1 cellular context compared by ENCODE assay signal in the genomic region with DNA sequence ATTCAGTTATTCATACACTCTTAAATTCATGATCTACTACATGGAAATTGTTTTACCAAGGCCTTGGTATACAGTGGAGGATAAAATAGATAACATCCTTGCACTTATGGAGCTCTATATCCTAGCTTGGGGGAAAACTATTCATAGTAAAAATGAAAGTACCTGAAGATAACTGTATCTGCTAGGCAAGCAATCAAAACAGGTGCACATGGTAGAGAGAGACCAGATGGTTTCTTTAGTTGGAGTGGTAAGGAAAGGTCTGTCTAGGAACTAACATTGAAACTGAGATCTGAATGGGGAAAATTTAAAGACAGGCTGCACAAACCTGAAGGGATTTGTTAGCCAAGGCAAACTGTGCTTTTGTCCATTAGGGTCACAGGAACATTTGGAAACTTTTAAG.
TF ChIP-seq lines count a peak whose summit lies in the region.

No MANE protein-coding gene starts in this region.

TF ChIP-seq in GM12878, 131 proteins besides CTCF, POLR2A, EP300 and RAD21:
- TF ChIP-seq ZBED1 (IDR thresholded peaks at IDR 0.05; ENCODE audit: borderline replicate concordance) = no peak
- no peak for TF ChIP-seq SMC3 (IDR thresholded peaks at IDR 0.05; ENCODE audit: borderline replicate concordance, low read length)
- TF ChIP-seq, protein P1, sequence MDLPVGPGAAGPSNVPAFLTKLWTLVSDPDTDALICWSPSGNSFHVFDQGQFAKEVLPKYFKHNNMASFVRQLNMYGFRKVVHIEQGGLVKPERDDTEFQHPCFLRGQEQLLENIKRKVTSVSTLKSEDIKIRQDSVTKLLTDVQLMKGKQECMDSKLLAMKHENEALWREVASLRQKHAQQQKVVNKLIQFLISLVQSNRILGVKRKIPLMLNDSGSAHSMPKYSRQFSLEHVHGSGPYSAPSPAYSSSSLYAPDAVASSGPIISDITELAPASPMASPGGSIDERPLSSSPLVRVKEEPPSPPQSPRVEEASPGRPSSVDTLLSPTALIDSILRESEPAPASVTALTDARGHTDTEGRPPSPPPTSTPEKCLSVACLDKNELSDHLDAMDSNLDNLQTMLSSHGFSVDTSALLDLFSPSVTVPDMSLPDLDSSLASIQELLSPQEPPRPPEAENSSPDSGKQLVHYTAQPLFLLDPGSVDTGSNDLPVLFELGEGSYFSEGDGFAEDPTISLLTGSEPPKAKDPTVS (IDR thresholded peaks at IDR 0.05; ENCODE audit: low read depth, low read length) = no peak
- TF ChIP-seq BCL11A (IDR thresholded peaks at IDR 0.05; ENCODE audit: low read depth, low read length) = no peak
- TF ChIP-seq CHD2 (IDR thresholded peaks at IDR 0.05; ENCODE audit: borderline replicate concordance, low read depth, low read length) = no peak
- TF ChIP-seq E2F8 (IDR thresholded peaks at IDR 0.05; ENCODE audit: low read depth, partially characterized antibody) = no peak
- TF ChIP-seq CBFB (IDR thresholded peaks at IDR 0.05; ENCODE audit: low read depth) = no peak
- TF ChIP-seq CBX3 (IDR thresholded peaks at IDR 0.05; ENCODE audit: borderline replicate concordance, low read depth) = no peak
- TF ChIP-seq MLLT1 (IDR thresholded peaks at IDR 0.05) = no peak
- no peak for TF ChIP-seq E4F1 (IDR thresholded peaks at IDR 0.05; ENCODE audit: borderline replicate concordance, partially characterized antibody)
- no peak for TF ChIP-seq BCL3 (IDR thresholded peaks at IDR 0.05; ENCODE audit: borderline replicate concordance, insufficient read depth, low read depth, low read length, poor library complexity, severe bottlenecking)
